In the genomic region with DNA sequence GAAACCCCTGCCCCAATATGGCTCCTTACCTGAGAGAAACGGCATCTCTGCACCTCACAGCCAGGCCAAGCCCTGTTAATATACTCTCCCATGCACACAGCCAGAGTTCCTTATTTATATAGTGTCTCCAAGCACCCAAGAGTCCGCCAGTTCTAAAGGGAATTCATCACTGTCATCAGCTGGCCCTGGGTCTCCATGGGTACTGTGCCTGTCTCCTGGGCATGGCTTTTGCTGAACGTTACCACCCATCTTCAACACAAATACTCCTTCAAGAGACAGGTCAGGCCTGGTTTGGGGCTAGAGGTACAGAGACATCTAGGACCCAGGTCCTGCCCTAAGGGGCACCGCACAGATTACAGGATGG, we compare ENCODE assay signal across 8 cellular contexts.
DNase-seq lines count a peak whose midpoint lies in the region; ATAC-seq and TF ChIP-seq lines count a peak whose summit lies in the region.

No MANE protein-coding gene starts in this region.

- H3K27me3 ChIP-seq in HL-60 (ENCODE audit: insufficient read depth, poor library complexity, severe bottlenecking), result no peaks in the 10 kb centered on the region
- H3K27me3 ChIP-seq in stomach smooth muscle (ENCODE audit: control insufficient read depth in 1 of 2, insufficient read depth in 2 of 2, low read length in 2 of 2), result no peaks in the 10 kb centered on the region
- H3K27me3 ChIP-seq in WERI-Rb-1 (ENCODE audit: insufficient read depth, low read depth, severe bottlenecking), result no peaks in the 10 kb centered on the region

- H3K4me1 ChIP-seq in stomach smooth muscle (ENCODE audit: control insufficient read depth, insufficient read depth, low read length), result peaks cover 33% of the 10 kb centered on the region

- DNase-seq in AG10803 (ENCODE audit: low read depth), result no peak
- DNase-seq in HL-60 (ENCODE audit: low read depth in 1 of 2, low spot score in 1 of 2), result no peak
- DNase-seq in SHP77 (lab: John Stamatoyannopoulos, UW), result peak; percentile 60
- DNase-seq in fibroblast of mammary gland (ENCODE audit: low read depth), result no peak
- DNase-seq in WERI-Rb-1, result no peak
- no peak for DNase-seq in stimulated activated CD8-positive, alpha-beta memory T cell treated with anti-CD3 and anti-CD28 coated beads, Interleukin-4, amount 100 ng/mL, for 48 hours

- H3K36me3 ChIP-seq in stomach smooth muscle (ENCODE audit: control insufficient read depth in 2 of 2, insufficient read depth in 2 of 2, low read length in 2 of 2), result peaks cover 0 to 8% of the 10 kb centered on the region in 2 donors
- peaks cover 21% of the 10 kb centered on the region for H3K36me3 ChIP-seq in WERI-Rb-1

- H3K27ac ChIP-seq in HL-60 (replicated peaks) (peak overlapping the region; percentile 100), stomach smooth muscle (ENCODE audit: low read length) (peak overlapping the region; percentile 88), WERI-Rb-1 (no peak overlapping the region)

- TF ChIP-seq CTCF in AG10803 (conservative IDR thresholded peaks at IDR 0.05; ENCODE audit: low read length), result no peak
- no peak for TF ChIP-seq CTCF in HL-60 (IDR thresholded peaks at IDR 0.05; ENCODE audit: insufficient read depth, low read length)
- no peak for TF ChIP-seq CTCF in fibroblast of mammary gland (conservative IDR thresholded peaks at IDR 0.05; ENCODE audit: control insufficient read depth, insufficient read depth, low read depth, low read length)
- TF ChIP-seq CTCF in WERI-Rb-1 (IDR thresholded peaks at IDR 0.05; ENCODE audit: low read depth, low read length), result no peak

- no peak for ATAC-seq in GM21717 (IDR thresholded peaks at IDR 0.05; ENCODE audit: unreplicated experiment)

- H3K9me3 ChIP-seq in stomach smooth muscle (ENCODE audit: control insufficient read depth in 2 of 2, low read length in 2 of 2), result no peaks in the 10 kb centered on the region
- no peaks in the 10 kb centered on the region for H3K9me3 ChIP-seq in WERI-Rb-1 (ENCODE audit: severe bottlenecking)

- H3K9ac ChIP-seq in stomach smooth muscle (ENCODE audit: low read length in 2 of 2), result peak overlapping the region; percentile 85

- H3K4me3 ChIP-seq in AG10803 (ENCODE audit: low read length), result peak overlapping the region; percentile 90
- peak overlapping the region; percentile 77 for H3K4me3 ChIP-seq in HL-60 (replicated peaks; ENCODE audit: insufficient read depth, low read length)
- peak overlapping the region; percentile 73 for H3K4me3 ChIP-seq in fibroblast of mammary gland (ENCODE audit: control insufficient read depth, low read depth, low read length)
- peak overlapping the region; percentile 88 to 97 for H3K4me3 ChIP-seq in stomach smooth muscle (ENCODE audit: low read length in 2 of 2)
- no peak overlapping the region; the same call in 1 of the 2 replicates for H3K4me3 ChIP-seq in WERI-Rb-1 (ENCODE audit: low read depth, low read length)

Comparison
In these comparisons a context has a peak if more than half of its experiments do, and no peak if none do; other contexts are left out.
1. DNase-seq: peak in SHP77 (2 of 2); none in AG10803 (single experiment), HL-60 (0 of 2), fibroblast of mammary gland (single experiment), WERI-Rb-1 (single experiment) and stimulated activated CD8-positive, alpha-beta memory T cell treated with anti-CD3 and anti-CD28 coated beads, Interleukin-4, amount 100 ng/mL, for 48 hours (single experiment).